ENCODE assay signal across 11 cellular contexts in the genomic region with DNA sequence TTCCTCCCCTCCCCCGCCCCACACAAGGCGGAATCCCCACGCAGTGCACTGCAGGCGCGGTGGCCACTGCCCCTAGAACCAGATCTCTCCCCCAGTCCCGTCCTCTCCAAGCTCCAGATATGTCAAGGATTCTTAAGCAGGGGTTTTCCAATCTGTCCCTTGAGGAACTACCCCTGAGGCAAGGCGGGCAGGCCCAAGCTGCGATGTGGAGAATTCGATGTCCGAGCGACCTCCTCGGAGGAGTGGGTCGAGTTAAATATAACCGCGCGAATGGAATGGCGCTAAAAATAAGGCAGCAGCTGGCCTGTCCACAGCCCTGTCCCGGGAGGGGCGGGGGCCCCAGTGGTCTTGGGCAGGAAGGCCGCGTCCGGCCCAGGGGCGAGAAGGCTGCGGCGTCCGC. TPM values are rescaled to one million over a fixed set of nuclear protein-coding genes. Genes with fewer than 3 reads are reported as not detected.
A peak's percentile ranks its signal among the peaks of the same experiment; 100 is the strongest.
DNase-seq lines count a peak whose midpoint lies in the region; ATAC-seq, FAIRE-seq and TF ChIP-seq lines count a peak whose summit lies in the region.
"Had no signal": no experiment of that assay in that cellular context is flagged by ENCODE, and none has a peak within 500 bp of the region (broad histone marks: within the 10 kb centered on the region; RNA-seq: fewer than 3 reads in every experiment).

No MANE protein-coding gene starts in this region.

- peaks cover 45 to 57% (median 50%) of the 10 kb centered on the region in 3 donors for H3K27me3 Mint-ChIP-seq in immature natural killer cell (ENCODE audit: low read depth in 3 of 3)

- H3K4me1 Mint-ChIP-seq in immature natural killer cell, result peaks cover 26 to 30% of the 10 kb centered on the region in 2 donors

- H3K36me3 ChIP-seq in left ventricle myocardium inferior (no peaks in the 10 kb centered on the region), SU-DHL-6 (ENCODE audit: low read length) (no peaks in the 10 kb centered on the region)

- no peaks in the 10 kb centered on the region for H3K79me2 ChIP-seq in SU-DHL-6 (ENCODE audit: insufficient read depth, low read length)

- TF ChIP-seq CTCF in left ventricle myocardium inferior (IDR thresholded peaks at IDR 0.05; ENCODE audit: borderline replicate concordance) (no peak), SU-DHL-6 (IDR thresholded peaks at IDR 0.05; ENCODE audit: insufficient read depth, low read length, poor library complexity, severe bottlenecking) (no peak), GM13977 (IDR thresholded peaks at IDR 0.05; ENCODE audit: extremely low read depth, insufficient read depth, missing control alignments) (no peak)

- peak overlapping the region; percentile 60 for H3K4me3 ChIP-seq in left ventricle myocardium inferior
- no peak overlapping the region for H3K4me3 ChIP-seq in SU-DHL-6 (ENCODE audit: insufficient read depth, low read length, poor library complexity, severe bottlenecking)

- H3K27ac ChIP-seq in left ventricle myocardium inferior (replicated peaks), result no peak overlapping the region
- no peak overlapping the region for H3K27ac ChIP-seq in SU-DHL-6 (ENCODE audit: low read depth, low read length)

- H3K27ac Mint-ChIP-seq in immature natural killer cell, result no peak overlapping the region
- H3K27ac Mint-ChIP-seq: stimulated activated naive CD8-positive, alpha-beta T cell treated with anti-CD3 and anti-CD28 coated beads, Interleukin-15, amount 100 ng/mL, for 72 hours had no signal

- H3K9me3 ChIP-seq in left ventricle myocardium inferior (replicated peaks) (no peaks in the 10 kb centered on the region), SU-DHL-6 (ENCODE audit: insufficient read depth, low read length) (no peaks in the 10 kb centered on the region)

- H4K20me1 ChIP-seq in SU-DHL-6 (ENCODE audit: low read depth, low read length), result no peaks in the 10 kb centered on the region

- no peaks in the 10 kb centered on the region for H3F3A ChIP-seq in SU-DHL-6 (ENCODE audit: insufficient read depth)

- peak overlapping the region in 3 of 5 donors; percentile 47 to 59 (median 56) for H3K4me3 Mint-ChIP-seq in immature natural killer cell

- in situ Hi-C loops in GM13977 (cut with MboI; ENCODE audit: low pct_unique_long_range_greater_than_20kb, low sequenced_read_pairs, unreplicated experiment), result no loop called here

- intact Hi-C loops in left ventricle myocardium inferior (cut with micrococcal nuclease), result no loop called here
- intact Hi-C loops in left ventricle myocardium superior (cut with micrococcal nuclease), result no loop called here

- H3K4me2 ChIP-seq in SU-DHL-6 (ENCODE audit: low read depth, low read length, poor library complexity, severe bottlenecking), result no peak overlapping the region

- peak overlapping the region; percentile 96 for H2AFZ ChIP-seq in SU-DHL-6 (ENCODE audit: low read depth, low read length, severe bottlenecking)

- H3K9ac ChIP-seq in SU-DHL-6 (ENCODE audit: low read length), result no peak overlapping the region

- H3K27me3 ChIP-seq in left ventricle myocardium inferior (ENCODE audit: low read depth) (peaks cover 100% of the 10 kb centered on the region), SU-DHL-6 (ENCODE audit: low read length) (no peaks in the 10 kb centered on the region)

- peaks cover 25% of the 10 kb centered on the region for H3K4me1 ChIP-seq in left ventricle myocardium inferior

- H3K36me3 Mint-ChIP-seq in immature natural killer cell, result peaks cover 0 to 3% (median 3%) of the 10 kb centered on the region in 3 donors

- H3K9me2 ChIP-seq in SU-DHL-6 (replicated peaks; ENCODE audit: insufficient read depth, low read length), result no peaks in the 10 kb centered on the region

- no peak for FAIRE-seq in GM19239 (lab: Jason Lieb, UNC)

- H3K9me3 Mint-ChIP-seq in immature natural killer cell, result peaks cover 4 to 24% (median 8%) of the 10 kb centered on the region in 6 donors

- DNase-seq in left ventricle myocardium inferior, result no peak
- no peak for DNase-seq in left ventricle myocardium superior
- no peak for DNase-seq in immature natural killer cell
- no peak for DNase-seq in GM19239 (ENCODE audit: insufficient read length, low spot score)
- DNase-seq in SK-N-DZ (ENCODE audit: low spot score), result no peak
- no peak for DNase-seq in GM13977 (ENCODE audit: low spot score)
- no peak for DNase-seq in SKM-1 (lab: John Stamatoyannopoulos, UW; ENCODE audit: unreplicated experiment)
- DNase-seq: midbrain had no signal

- ATAC-seq in left ventricle myocardium superior, result no peak

RNA-seq across cellular contexts. Expression of a gene that starts 5.8 kb away (rescaled TPM):
- total RNA-seq in left ventricle myocardium inferior (0.11 TPM), left ventricle myocardium superior (0.32 TPM)
- not detected for polyA plus RNA-seq in immature natural killer cell
- polyA plus RNA-seq in SK-N-DZ (2014; cell fraction: cytosol; rRNA removed), result not detected in 2 replicates
- not detected in 2 replicates for polyA plus RNA-seq in SK-N-DZ (2014; cell fraction: nucleus; rRNA removed)
- polyA plus RNA-seq: BJ had no signal

RNA-seq across cellular contexts. Expression of a gene that starts 50.9 kb away (rescaled TPM):
- total RNA-seq in left ventricle myocardium inferior (4.0 TPM), left ventricle myocardium superior (4.0 TPM)
- 10 to 100 TPM; 16.5 to 29.9 (median 20.7) TPM for polyA plus RNA-seq in immature natural killer cell
- polyA plus RNA-seq in SK-N-DZ (2014; cell fraction: cytosol; rRNA removed), result 11.7 and 12.7 TPM in 2 replicates
- polyA plus RNA-seq in SK-N-DZ (2014; cell fraction: nucleus; rRNA removed), result 40.5 and 51.8 TPM in 2 replicates
